8 cellular contexts compared by ENCODE assay signal in the genomic region with DNA sequence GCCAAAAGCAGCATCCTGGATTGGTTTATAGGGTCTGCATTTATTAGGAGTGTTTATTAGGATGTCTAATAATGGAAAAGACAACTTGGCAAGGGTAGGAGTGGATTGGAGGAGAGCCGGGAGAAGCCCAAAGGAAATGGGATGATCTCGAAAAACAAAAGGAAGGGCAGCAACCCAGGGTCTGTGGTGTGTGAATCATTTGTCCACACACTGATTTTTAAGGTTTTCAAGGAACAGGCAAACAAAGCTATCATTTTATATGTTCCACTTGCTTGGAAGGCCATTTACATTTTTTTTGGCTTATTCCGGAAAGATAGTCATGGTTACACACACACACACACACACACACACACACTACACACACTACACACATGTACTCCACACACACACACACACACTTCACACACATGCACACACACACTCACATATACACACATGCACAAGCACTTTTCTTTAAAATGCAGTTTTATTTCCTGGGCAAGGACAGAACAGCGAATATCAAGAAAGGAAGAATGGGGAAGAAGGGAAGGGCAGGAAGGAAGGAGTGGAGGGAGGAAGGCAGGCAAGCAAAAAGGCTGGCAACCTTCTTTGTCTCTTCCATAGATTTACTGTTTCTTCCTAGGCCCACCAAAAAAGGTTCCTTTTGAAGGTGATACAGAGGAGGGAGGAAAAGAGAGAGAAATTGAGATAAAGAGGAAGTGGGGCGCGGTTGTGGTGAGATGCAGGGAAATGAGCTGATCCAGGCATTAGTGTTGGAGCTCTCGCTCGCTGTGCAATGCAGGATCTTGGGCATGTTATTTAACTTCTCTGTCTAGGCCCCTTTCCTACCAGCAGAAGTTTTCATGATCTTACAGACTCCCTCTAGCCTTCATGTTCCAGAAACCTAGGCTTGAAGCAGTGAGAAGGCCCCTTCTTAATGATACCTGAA.
DNase-seq lines count a peak whose midpoint lies in the region; ATAC-seq and TF ChIP-seq lines count a peak whose summit lies in the region.

No MANE protein-coding gene starts in this region.

- H3K9me3 Mint-ChIP-seq in brain: peaks cover 0 to 3% (median 0%) of the 10 kb centered on the region in 5 experiments

- no peaks in the 10 kb centered on the region for H4K20me1 ChIP-seq in KMS-11 (ENCODE audit: insufficient read depth)

- TF ChIP-seq CTCF in KMS-11 (conservative IDR thresholded peaks at IDR 0.05; ENCODE audit: low read depth, low read length) (no peak), brain (conservative IDR thresholded peaks at IDR 0.05) (no peak), transverse colon (IDR thresholded peaks at IDR 0.05) (no peak)

- H2AFZ ChIP-seq in KMS-11 (ENCODE audit: low read depth): peak overlapping the region; percentile 60

- no peaks in the 10 kb centered on the region for H3K79me2 ChIP-seq in KMS-11 (ENCODE audit: insufficient read depth, low read depth)

- TF ChIP-seq EP300 in transverse colon (IDR thresholded peaks at IDR 0.05; ENCODE audit: low read depth): no peak

- H3K36me3 Mint-ChIP-seq in brain: no peaks in the 10 kb centered on the region

- peaks cover 71% of the 10 kb centered on the region for H3K4me1 ChIP-seq in KMS-11 (ENCODE audit: low read depth, poor library complexity, severe bottlenecking)
- H3K4me1 ChIP-seq in transverse colon: peaks cover 22 to 50% (median 37%) of the 10 kb centered on the region in 4 donors

- 61 to 88% methylated on average over 3 to 8 of the region's 8 CpGs for WGBS in transverse colon (ENCODE audit: low coverage in 1 of 2), 2 donors

- in situ Hi-C loops in transverse colon (cut with MboI; ENCODE audit: low pct_ligation_motif_present in 1 of 4, low pct_unique_long_range_greater_than_20kb in 1 of 4, low sequenced_read_pairs in 3 of 4): loop anchor here in 1 of 4 donors (5.0 kb wide), 1 partner anchor 85 kb away; no protein-coding TSS in a partner anchor

- peak; percentile 50 for DNase-seq in GDM1 (lab: John Stamatoyannopoulos, UW)
- peak; percentile 36 for DNase-seq in transverse colon
- no peak for DNase-seq in NCI-H82 treated with DMSO at 0.1 percent for 48 hours (lab: John Stamatoyannopoulos, UW; ENCODE audit: unreplicated experiment)
- DNase-seq in islet precursor cell: no peak
- DNase-seq in NCI-H1105 (lab: John Stamatoyannopoulos, UW): no peak

- no peaks in the 10 kb centered on the region for H3K27me3 Mint-ChIP-seq in brain

- peak; percentile 61 for ATAC-seq in GM21515 (IDR thresholded peaks at IDR 0.05; ENCODE audit: unreplicated experiment)

- peak overlapping the region; percentile 61 for H3K4me2 ChIP-seq in KMS-11

- peak overlapping the region in 1 of 5 experiments; percentile 8 for H3K4me3 Mint-ChIP-seq in brain

- peak overlapping the region; percentile 34; the same call in 1 of the 2 replicates for H3K9ac ChIP-seq in KMS-11

- H3K4me3 ChIP-seq in KMS-11 (IDR thresholded peaks at IDR 0.05; ENCODE audit: insufficient read depth, low read depth, low read length) (no peak overlapping the region), transverse colon (peak overlapping the region in 1 of 4 donors; percentile 28)

- H3K27me3 ChIP-seq in KMS-11 (ENCODE audit: insufficient read depth, low read depth) (no peaks in the 10 kb centered on the region), transverse colon (no peaks in the 10 kb centered on the region)

- peaks cover 58% of the 10 kb centered on the region for H3K4me1 Mint-ChIP-seq in brain

- intact Hi-C loops in transverse colon (cut with DNase I; ENCODE audit: low total_unique reads): no loop called here

- no peaks in the 10 kb centered on the region for H3K36me3 ChIP-seq in KMS-11 (ENCODE audit: insufficient read depth)
- H3K36me3 ChIP-seq in transverse colon: no peaks in the 10 kb centered on the region

- H3K27ac Mint-ChIP-seq in brain: peak overlapping the region; percentile 7 to 87 (median 74)

- H3K27ac ChIP-seq in KMS-11 (peak overlapping the region; percentile 70), transverse colon (peak overlapping the region; percentile 82 to 87 (median 85))

- H3K9me3 ChIP-seq in transverse colon: no peaks in the 10 kb centered on the region

- TF ChIP-seq POLR2A in transverse colon (IDR thresholded peaks at IDR 0.05): no peak

Comparison
In these comparisons a context has a peak if more than half of its experiments do, and no peak if none do; other contexts are left out.
1. DNase-seq: peak in GDM1 (single experiment) and transverse colon (single experiment); none in NCI-H82 treated with DMSO at 0.1 percent for 48 hours (single experiment), islet precursor cell (single experiment) and NCI-H1105 (single experiment).